In the genomic region with DNA sequence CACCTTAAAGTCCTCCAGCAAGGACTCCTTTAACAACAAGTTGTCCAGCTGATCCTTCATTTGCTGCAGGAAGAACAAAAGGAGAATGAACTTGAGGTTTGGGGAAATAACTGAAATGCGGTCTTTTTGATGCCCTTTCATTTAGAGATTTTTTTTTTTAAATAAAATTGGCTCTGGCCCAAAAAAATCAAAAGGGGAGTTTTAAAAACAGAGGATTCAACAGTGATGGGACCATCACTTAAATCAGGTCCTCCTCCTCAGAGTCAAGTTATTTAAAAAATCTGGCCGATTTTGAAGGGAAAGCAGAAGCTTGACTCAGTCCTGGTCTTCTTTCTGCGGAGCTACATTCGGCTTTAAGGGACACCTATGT, we compare ENCODE assay signal across 21 cellular contexts. TPM values are rescaled to one million over a fixed set of nuclear protein-coding genes. Genes with fewer than 3 reads are reported as not detected.
A peak's percentile ranks its signal among the peaks of the same experiment; 100 is the strongest.
DNase-seq lines count a peak whose midpoint lies in the region; ATAC-seq, FAIRE-seq and TF ChIP-seq lines count a peak whose summit lies in the region.
"Had no signal": no experiment of that assay in that cellular context is flagged by ENCODE, and none has a peak within 500 bp of the region (broad histone marks: within the 10 kb centered on the region; RNA-seq: fewer than 3 reads in every experiment).

No MANE protein-coding gene starts in this region.

- H3K9me3 Mint-ChIP-seq in activated T-cell treated with anti-CD3 and anti-CD28 coated beads, Interleukin-2, amount 50 U/mL, for 72 hours = no peaks in the 10 kb centered on the region
- H3K9me3 Mint-ChIP-seq in IgD-negative memory B cell = no peaks in the 10 kb centered on the region
- no peaks in the 10 kb centered on the region for H3K9me3 Mint-ChIP-seq in stimulated activated naive B cell treated with anti-CD40 and anti-IgM and Interleukin-4, amounts not matched to agents 10 μg/mL and 1 μg/mL and 100 μg/mL, for 72 hours
- H3K9me3 Mint-ChIP-seq: activated naive CD8-positive, alpha-beta T cell treated with anti-CD3 and anti-CD28 coated beads, Interleukin-2, amount 10 ng/mL, durations not matched to agents 7 days and 5 days had no signal

- no peak for DNase-seq in activated T-cell treated with anti-CD3 and anti-CD28 coated beads, Interleukin-2, amount 50 U/mL, for 72 hours
- DNase-seq in activated T-cell treated with anti-CD3 and anti-CD28 coated beads for 4 hours (no peak), K562 (ENCODE audit: extremely low read depth in 1 of 4, low spot score in 3 of 4) (no peak), HK-2 (ENCODE audit: unreplicated experiment) (no peak), NCI-H1694 treated with DMSO at 0.1 percent for 48 hours (lab: John Stamatoyannopoulos, UW) (no peak)
- no peak for DNase-seq in stimulated activated naive B cell treated with anti-CD40 and anti-IgM and Interleukin-4, amounts not matched to agents 10 μg/mL and 1 μg/mL and 100 μg/mL, for 72 hours
- DNase-seq: activated CD4-positive, alpha-beta T cell treated with anti-CD3 and anti-CD28 coated beads for 1 hour; activated CD8-positive, alpha-beta memory T cell treated with anti-CD3 and anti-CD28 coated beads, Interleukin-2, amount 50 U/mL, for 4 hours; activated naive CD8-positive, alpha-beta T cell treated with anti-CD3 and anti-CD28 coated beads, Interleukin-2, amount 10 ng/mL, durations not matched to agents 7 days and 5 days; EL; NCI-H1092 treated with DMSO at 0.1 percent for 48 hours; NCI-H69; uterus had no signal

- peaks cover 40% of the 10 kb centered on the region for H3K27me3 Mint-ChIP-seq in activated T-cell treated with anti-CD3 and anti-CD28 coated beads, Interleukin-2, amount 50 U/mL, for 72 hours (ENCODE audit: low read depth)
- H3K27me3 Mint-ChIP-seq in IgD-negative memory B cell = peaks cover 10% of the 10 kb centered on the region
- H3K27me3 Mint-ChIP-seq in stimulated activated naive B cell treated with anti-CD40 and anti-IgM and Interleukin-4, amounts not matched to agents 10 μg/mL and 1 μg/mL and 100 μg/mL, for 72 hours = no peaks in the 10 kb centered on the region

- TF ChIP-seq POLR2A in K562 (conservative IDR thresholded peaks at IDR 0.05) = no peak

- H3K36me3 ChIP-seq in K562 (ENCODE audit: control insufficient read depth, insufficient read depth, low read length) = no peaks in the 10 kb centered on the region
- H3K36me3 ChIP-seq: esophagus muscularis mucosa, SJSA1, uterus had no signal

- in situ Hi-C loops in K562 (cut with MboI) = no loop called here

- ATAC-seq in activated T-cell treated with anti-CD3 and anti-CD28 coated beads, Interleukin-2, amount 50 U/mL, for 72 hours (replicated peaks in 1 of 2) = no peak
- ATAC-seq in K562 (no peak), GM18907 (IDR thresholded peaks at IDR 0.05; ENCODE audit: unreplicated experiment) (no peak)
- no peak for ATAC-seq in stimulated activated naive B cell treated with anti-CD40 and anti-IgM and Interleukin-4, amounts not matched to agents 10 μg/mL and 1 μg/mL and 100 μg/mL, for 72 hours (replicated peaks)

- FAIRE-seq in K562 (lab: Jason Lieb, UNC) = no peak
- FAIRE-seq: bronchial epithelial cell had no signal

- H3K79me2 ChIP-seq in K562 (ENCODE audit: control insufficient read depth, insufficient read depth, low read length) = no peaks in the 10 kb centered on the region

- H3K27ac ChIP-seq in K562 (ENCODE audit: extremely low read depth, low read depth, low read length) = no peak overlapping the region
- H3K27ac ChIP-seq: SJSA1, uterus had no signal

- H3K4me1 ChIP-seq in K562 (replicated peaks in 1 of 2; ENCODE audit: control insufficient read depth in 2 of 2, insufficient read depth in 2 of 2, low read length in 2 of 2) = peaks cover 5 to 29% of the 10 kb centered on the region in 2 experiments
- H3K4me1 ChIP-seq: esophagus muscularis mucosa, uterus had no signal

- H2AFZ ChIP-seq in K562 (ENCODE audit: low read depth, low read length) = no peak overlapping the region

- intact Hi-C loops in K562 (cut with micrococcal nuclease) = no loop called here

- POLR2A ChIA-PET in K562 (lab: Yijun Ruan, JAX) = interaction anchor here (0.6 to 1.0 kb wide), 3 partner anchors 51 to 1046 kb away, joined by 3 to 5 read pairs (median 3); no protein-coding TSS in a partner anchor

- no peak for TF ChIP-seq EP300 in K562 (IDR thresholded peaks at IDR 0.05; ENCODE audit: low read length)

- H3K4me2 ChIP-seq in K562 (ENCODE audit: insufficient read depth, low read length) = no peak overlapping the region

- H4K20me1 ChIP-seq in K562 (replicated peaks; ENCODE audit: control insufficient read depth, insufficient read depth, low read length) = no peaks in the 10 kb centered on the region

- H3K4me1 Mint-ChIP-seq in activated T-cell treated with anti-CD3 and anti-CD28 coated beads, Interleukin-2, amount 50 U/mL, for 72 hours (ENCODE audit: low read depth) = peaks cover 78% of the 10 kb centered on the region
- peaks cover 41 to 63% (median 45%) of the 10 kb centered on the region in 3 donors for H3K4me1 Mint-ChIP-seq in IgD-negative memory B cell
- peaks cover 65 to 89% of the 10 kb centered on the region in 2 donors for H3K4me1 Mint-ChIP-seq in stimulated activated naive B cell treated with anti-CD40 and anti-IgM and Interleukin-4, amounts not matched to agents 10 μg/mL and 1 μg/mL and 100 μg/mL, for 72 hours

- peaks cover 34 to 66% of the 10 kb centered on the region in 2 experiments for H3K27me3 ChIP-seq in K562 (ENCODE audit: control insufficient read depth in 2 of 2, insufficient read depth in 2 of 2, low read length in 2 of 2)
- H3K27me3 ChIP-seq: uterus had no signal

- no peaks in the 10 kb centered on the region for H3K36me3 Mint-ChIP-seq in activated T-cell treated with anti-CD3 and anti-CD28 coated beads, Interleukin-2, amount 50 U/mL, for 72 hours (ENCODE audit: insufficient read depth in 2 of 2)
- no peaks in the 10 kb centered on the region for H3K36me3 Mint-ChIP-seq in IgD-negative memory B cell
- H3K36me3 Mint-ChIP-seq in stimulated activated naive B cell treated with anti-CD40 and anti-IgM and Interleukin-4, amounts not matched to agents 10 μg/mL and 1 μg/mL and 100 μg/mL, for 72 hours = no peaks in the 10 kb centered on the region
- H3K36me3 Mint-ChIP-seq: activated naive CD8-positive, alpha-beta T cell treated with anti-CD3 and anti-CD28 coated beads, Interleukin-2, amount 10 ng/mL, durations not matched to agents 7 days and 5 days had no signal

- H3K4me3 Mint-ChIP-seq in activated T-cell treated with anti-CD3 and anti-CD28 coated beads, Interleukin-2, amount 50 U/mL, for 72 hours = peak overlapping the region; percentile 44 to 60
- H3K4me3 Mint-ChIP-seq in IgD-negative memory B cell = peak overlapping the region; percentile 42 to 85 (median 72)
- peak overlapping the region; percentile 52 to 67 for H3K4me3 Mint-ChIP-seq in stimulated activated naive B cell treated with anti-CD40 and anti-IgM and Interleukin-4, amounts not matched to agents 10 μg/mL and 1 μg/mL and 100 μg/mL, for 72 hours

- H3K4me3 ChIP-seq in K562 = no peak overlapping the region
- H3K4me3 ChIP-seq: SJSA1, uterus had no signal

- no peak for TF ChIP-seq CTCF in K562 (IDR thresholded peaks at IDR 0.05 in 2 of 3, conservative IDR thresholded peaks at IDR 0.05 in 1 of 3; ENCODE audit: insufficient read depth in 2 of 3, low read depth in 1 of 3, low read length in 3 of 3)

- no peaks in the 10 kb centered on the region for H3K9me3 ChIP-seq in K562 (replicated peaks; ENCODE audit: control insufficient read depth, insufficient read depth, low read depth, low read length)
- H3K9me3 ChIP-seq: esophagus muscularis mucosa, SJSA1, uterus had no signal

- TF ChIP-seq RAD21 in K562 (CRISPR knock-in tag; conservative IDR thresholded peaks at IDR 0.05 in 1 of 2, IDR thresholded peaks at IDR 0.05 in 1 of 2) = no peak

- H3K27ac Mint-ChIP-seq in activated T-cell treated with anti-CD3 and anti-CD28 coated beads, Interleukin-2, amount 50 U/mL, for 72 hours = no peak overlapping the region
- H3K27ac Mint-ChIP-seq in IgD-negative memory B cell = peak overlapping the region in 1 of 3 donors; percentile 84
- peak overlapping the region; percentile 78 for H3K27ac Mint-ChIP-seq in stimulated activated naive B cell treated with anti-CD40 and anti-IgM and Interleukin-4, amounts not matched to agents 10 μg/mL and 1 μg/mL and 100 μg/mL, for 72 hours
- H3K27ac Mint-ChIP-seq: activated naive CD8-positive, alpha-beta T cell treated with anti-CD3 and anti-CD28 coated beads, Interleukin-2, amount 10 ng/mL, durations not matched to agents 7 days and 5 days had no signal

- WGBS in K562 (ENCODE audit: insufficient coverage, low coverage, missing lambda C conversion rate) = 1% methylated on average over 4 of the region's 4 CpGs

- no peak overlapping the region for H3K9ac ChIP-seq in K562 (ENCODE audit: insufficient read depth in 1 of 2, low read depth in 2 of 2, low read length in 2 of 2)

- no peaks in the 10 kb centered on the region for H3K9me1 ChIP-seq in K562 (ENCODE audit: control insufficient read depth, insufficient read depth, low read length)

- BruUV-seq in K562 (replicated peaks; lab: Mats Ljungman, UMichigan) = no TSS peak

- CTCF ChIA-PET in K562 (lab: Yijun Ruan, JAX; ENCODE audit: low intra/inter-chr PET ratio) = no interaction called here

RNA-seq across cellular contexts. Expression of a gene that starts 0.8 kb away (rescaled TPM):
- total RNA-seq in activated T-cell treated with anti-CD3 and anti-CD28 coated beads, Interleukin-2, amount 50 U/mL, for 72 hours = not detected
- polyA plus RNA-seq in IgD-negative memory B cell = not detected
- total RNA-seq in K562 (2011; cell fraction: chromatin; rRNA removed; ENCODE audit: low replicate concordance) = not detected in 2 replicates
- total RNA-seq in K562 (2011; cell fraction: nucleolus; rRNA removed) = not detected in 2 replicates
- not detected in 2 replicates for total RNA-seq in K562 (2011; cell fraction: nucleoplasm; rRNA removed)
- total RNA-seq in K562 (2014; rRNA removed) = not detected in 2 replicates
- total RNA-seq in K562 (2014; rRNA removed; fragmentation: Illumina TruSeq; extraction: Trizol) = not detected in 2 replicates
- not detected in 2 replicates for total RNA-seq in K562 (2015; rRNA removed; fragmentation: Illumina TruSeq; extraction: Trizol)
- not detected in 2 replicates for total RNA-seq in K562 (2021)
- polyA plus RNA-seq in K562 (2011; rRNA removed) = not detected in 2 replicates
- polyA plus RNA-seq in K562 (2011; cell fraction: cytosol; rRNA removed) = not detected in 2 replicates
- polyA plus RNA-seq in K562 (2011; cell fraction: nucleus; rRNA removed) = not detected in 2 replicates
- not detected in 2 replicates for polyA plus RNA-seq in K562 (2012)
- not detected in 2 replicates for polyA plus RNA-seq in K562 (2014; fragmentation: Illumina TruSeq; extraction: Trizol)
- not detected for polyA plus RNA-seq in K562 (2014; fragmentation: Nextera tagmentation; extraction: Ambion mirVana)
- not detected in 2 replicates for polyA plus RNA-seq in K562 (2014; rRNA removed)
- not detected in 2 replicates for polyA minus RNA-seq in K562 (2011; rRNA and poly(A)+ RNA removed)
- polyA minus RNA-seq in K562 (2011; cell fraction: cytosol; rRNA and poly(A)+ RNA removed) = not detected in 2 replicates
- not detected in 2 replicates for polyA minus RNA-seq in K562 (2011; cell fraction: nucleus; rRNA and poly(A)+ RNA removed)
- total RNA-seq: activated naive CD8-positive, alpha-beta T cell treated with anti-CD3 and anti-CD28 coated beads, Interleukin-2, amount 10 ng/mL, durations not matched to agents 7 days and 5 days; bronchial epithelial cell; esophagus muscularis mucosa; glomerular endothelial cell; left ventricle myocardium superior; myocyte; SJSA1 had no signal

RNA-seq across cellular contexts. Expression of a gene that starts 1.0 kb away (rescaled TPM):
- 1 to 10 TPM in 1 of 2 donors, under 1 TPM in 1; 0.77 to 2.3 TPM for total RNA-seq in activated T-cell treated with anti-CD3 and anti-CD28 coated beads, Interleukin-2, amount 50 U/mL, for 72 hours
- 0.56 TPM for polyA plus RNA-seq in IgD-negative memory B cell
- total RNA-seq in K562 (2011; cell fraction: chromatin; rRNA removed; ENCODE audit: low replicate concordance) = not detected in 2 replicates
- not detected in 2 replicates for total RNA-seq in K562 (2011; cell fraction: nucleolus; rRNA removed)
- not detected in 2 replicates for total RNA-seq in K562 (2011; cell fraction: nucleoplasm; rRNA removed)
- total RNA-seq in K562 (2014; rRNA removed) = not detected in 2 replicates
- not detected in 2 replicates for total RNA-seq in K562 (2014; rRNA removed; fragmentation: Illumina TruSeq; extraction: Trizol)
- not detected in 2 replicates for total RNA-seq in K562 (2015; rRNA removed; fragmentation: Illumina TruSeq; extraction: Trizol)
- not detected in 2 replicates for total RNA-seq in K562 (2021)
- polyA plus RNA-seq in K562 (2011; rRNA removed) = 0.05 and 0.29 TPM in 2 replicates
- 0.66 TPM in 1 of 2 replicates, not detected in the other for polyA plus RNA-seq in K562 (2011; cell fraction: cytosol; rRNA removed)
- polyA plus RNA-seq in K562 (2011; cell fraction: nucleus; rRNA removed) = 0.49 TPM in 1 of 2 replicates, not detected in the other
- polyA plus RNA-seq in K562 (2012) = 0.13 and 0.58 TPM in 2 replicates
- polyA plus RNA-seq in K562 (2014; fragmentation: Illumina TruSeq; extraction: Trizol) = not detected in 2 replicates
- not detected for polyA plus RNA-seq in K562 (2014; fragmentation: Nextera tagmentation; extraction: Ambion mirVana)
- polyA plus RNA-seq in K562 (2014; rRNA removed) = not detected in 2 replicates
- not detected in 2 replicates for polyA minus RNA-seq in K562 (2011; rRNA and poly(A)+ RNA removed)
- polyA minus RNA-seq in K562 (2011; cell fraction: cytosol; rRNA and poly(A)+ RNA removed) = not detected in 2 replicates
- 0.89 TPM in 1 of 2 replicates, not detected in the other for polyA minus RNA-seq in K562 (2011; cell fraction: nucleus; rRNA and poly(A)+ RNA removed)
- total RNA-seq: bronchial epithelial cell, glomerular endothelial cell, myocyte, SJSA1 had no signal
